Comparison of ENCODE assay signal across 2 cellular contexts in genomic region chr14:66038214-66038977, GRCh38.
A peak's percentile ranks its signal among the peaks of the same experiment; 100 is the strongest.
TF ChIP-seq lines count a peak whose summit lies in the region.

No MANE protein-coding gene starts in this region.

TF ChIP-seq in H1, 55 proteins besides CTCF, POLR2A, EP300 and RAD21 (continued from another document):
- TF ChIP-seq, protein P1, sequence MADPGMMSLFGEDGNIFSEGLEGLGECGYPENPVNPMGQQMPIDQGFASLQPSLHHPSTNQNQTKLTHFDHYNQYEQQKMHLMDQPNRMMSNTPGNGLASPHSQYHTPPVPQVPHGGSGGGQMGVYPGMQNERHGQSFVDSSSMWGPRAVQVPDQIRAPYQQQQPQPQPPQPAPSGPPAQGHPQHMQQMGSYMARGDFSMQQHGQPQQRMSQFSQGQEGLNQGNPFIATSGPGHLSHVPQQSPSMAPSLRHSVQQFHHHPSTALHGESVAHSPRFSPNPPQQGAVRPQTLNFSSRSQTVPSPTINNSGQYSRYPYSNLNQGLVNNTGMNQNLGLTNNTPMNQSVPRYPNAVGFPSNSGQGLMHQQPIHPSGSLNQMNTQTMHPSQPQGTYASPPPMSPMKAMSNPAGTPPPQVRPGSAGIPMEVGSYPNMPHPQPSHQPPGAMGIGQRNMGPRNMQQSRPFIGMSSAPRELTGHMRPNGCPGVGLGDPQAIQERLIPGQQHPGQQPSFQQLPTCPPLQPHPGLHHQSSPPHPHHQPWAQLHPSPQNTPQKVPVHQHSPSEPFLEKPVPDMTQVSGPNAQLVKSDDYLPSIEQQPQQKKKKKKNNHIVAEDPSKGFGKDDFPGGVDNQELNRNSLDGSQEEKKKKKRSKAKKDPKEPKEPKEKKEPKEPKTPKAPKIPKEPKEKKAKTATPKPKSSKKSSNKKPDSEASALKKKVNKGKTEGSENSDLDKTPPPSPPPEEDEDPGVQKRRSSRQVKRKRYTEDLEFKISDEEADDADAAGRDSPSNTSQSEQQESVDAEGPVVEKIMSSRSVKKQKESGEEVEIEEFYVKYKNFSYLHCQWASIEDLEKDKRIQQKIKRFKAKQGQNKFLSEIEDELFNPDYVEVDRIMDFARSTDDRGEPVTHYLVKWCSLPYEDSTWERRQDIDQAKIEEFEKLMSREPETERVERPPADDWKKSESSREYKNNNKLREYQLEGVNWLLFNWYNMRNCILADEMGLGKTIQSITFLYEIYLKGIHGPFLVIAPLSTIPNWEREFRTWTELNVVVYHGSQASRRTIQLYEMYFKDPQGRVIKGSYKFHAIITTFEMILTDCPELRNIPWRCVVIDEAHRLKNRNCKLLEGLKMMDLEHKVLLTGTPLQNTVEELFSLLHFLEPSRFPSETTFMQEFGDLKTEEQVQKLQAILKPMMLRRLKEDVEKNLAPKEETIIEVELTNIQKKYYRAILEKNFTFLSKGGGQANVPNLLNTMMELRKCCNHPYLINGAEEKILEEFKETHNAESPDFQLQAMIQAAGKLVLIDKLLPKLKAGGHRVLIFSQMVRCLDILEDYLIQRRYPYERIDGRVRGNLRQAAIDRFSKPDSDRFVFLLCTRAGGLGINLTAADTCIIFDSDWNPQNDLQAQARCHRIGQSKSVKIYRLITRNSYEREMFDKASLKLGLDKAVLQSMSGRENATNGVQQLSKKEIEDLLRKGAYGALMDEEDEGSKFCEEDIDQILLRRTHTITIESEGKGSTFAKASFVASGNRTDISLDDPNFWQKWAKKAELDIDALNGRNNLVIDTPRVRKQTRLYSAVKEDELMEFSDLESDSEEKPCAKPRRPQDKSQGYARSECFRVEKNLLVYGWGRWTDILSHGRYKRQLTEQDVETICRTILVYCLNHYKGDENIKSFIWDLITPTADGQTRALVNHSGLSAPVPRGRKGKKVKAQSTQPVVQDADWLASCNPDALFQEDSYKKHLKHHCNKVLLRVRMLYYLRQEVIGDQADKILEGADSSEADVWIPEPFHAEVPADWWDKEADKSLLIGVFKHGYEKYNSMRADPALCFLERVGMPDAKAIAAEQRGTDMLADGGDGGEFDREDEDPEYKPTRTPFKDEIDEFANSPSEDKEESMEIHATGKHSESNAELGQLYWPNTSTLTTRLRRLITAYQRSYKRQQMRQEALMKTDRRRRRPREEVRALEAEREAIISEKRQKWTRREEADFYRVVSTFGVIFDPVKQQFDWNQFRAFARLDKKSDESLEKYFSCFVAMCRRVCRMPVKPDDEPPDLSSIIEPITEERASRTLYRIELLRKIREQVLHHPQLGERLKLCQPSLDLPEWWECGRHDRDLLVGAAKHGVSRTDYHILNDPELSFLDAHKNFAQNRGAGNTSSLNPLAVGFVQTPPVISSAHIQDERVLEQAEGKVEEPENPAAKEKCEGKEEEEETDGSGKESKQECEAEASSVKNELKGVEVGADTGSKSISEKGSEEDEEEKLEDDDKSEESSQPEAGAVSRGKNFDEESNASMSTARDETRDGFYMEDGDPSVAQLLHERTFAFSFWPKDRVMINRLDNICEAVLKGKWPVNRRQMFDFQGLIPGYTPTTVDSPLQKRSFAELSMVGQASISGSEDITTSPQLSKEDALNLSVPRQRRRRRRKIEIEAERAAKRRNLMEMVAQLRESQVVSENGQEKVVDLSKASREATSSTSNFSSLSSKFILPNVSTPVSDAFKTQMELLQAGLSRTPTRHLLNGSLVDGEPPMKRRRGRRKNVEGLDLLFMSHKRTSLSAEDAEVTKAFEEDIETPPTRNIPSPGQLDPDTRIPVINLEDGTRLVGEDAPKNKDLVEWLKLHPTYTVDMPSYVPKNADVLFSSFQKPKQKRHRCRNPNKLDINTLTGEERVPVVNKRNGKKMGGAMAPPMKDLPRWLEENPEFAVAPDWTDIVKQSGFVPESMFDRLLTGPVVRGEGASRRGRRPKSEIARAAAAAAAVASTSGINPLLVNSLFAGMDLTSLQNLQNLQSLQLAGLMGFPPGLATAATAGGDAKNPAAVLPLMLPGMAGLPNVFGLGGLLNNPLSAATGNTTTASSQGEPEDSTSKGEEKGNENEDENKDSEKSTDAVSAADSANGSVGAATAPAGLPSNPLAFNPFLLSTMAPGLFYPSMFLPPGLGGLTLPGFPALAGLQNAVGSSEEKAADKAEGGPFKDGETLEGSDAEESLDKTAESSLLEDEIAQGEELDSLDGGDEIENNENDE (IDR thresholded peaks at IDR 0.05; ENCODE audit: insufficient replicate concordance, low read length): no peak
- TF ChIP-seq MAFK (IDR thresholded peaks at IDR 0.05; ENCODE audit: low read depth, low read length): no peak
- no peak for TF ChIP-seq ASH2L (IDR thresholded peaks at IDR 0.05; ENCODE audit: low read length)
- no peak for TF ChIP-seq EZH2 (IDR thresholded peaks at IDR 0.05; ENCODE audit: low read depth, low read length, severe bottlenecking)
- TF ChIP-seq JUND (IDR thresholded peaks at IDR 0.05; ENCODE audit: low read length): no peak
- peak; percentile 93 for TF ChIP-seq CEBPB (IDR thresholded peaks at IDR 0.05; ENCODE audit: low read depth, low read length)

TF ChIP-seq in HepG2, 621 proteins besides CTCF, POLR2A, EP300 and RAD21 (continued from another document):
- TF ChIP-seq, protein P2, sequence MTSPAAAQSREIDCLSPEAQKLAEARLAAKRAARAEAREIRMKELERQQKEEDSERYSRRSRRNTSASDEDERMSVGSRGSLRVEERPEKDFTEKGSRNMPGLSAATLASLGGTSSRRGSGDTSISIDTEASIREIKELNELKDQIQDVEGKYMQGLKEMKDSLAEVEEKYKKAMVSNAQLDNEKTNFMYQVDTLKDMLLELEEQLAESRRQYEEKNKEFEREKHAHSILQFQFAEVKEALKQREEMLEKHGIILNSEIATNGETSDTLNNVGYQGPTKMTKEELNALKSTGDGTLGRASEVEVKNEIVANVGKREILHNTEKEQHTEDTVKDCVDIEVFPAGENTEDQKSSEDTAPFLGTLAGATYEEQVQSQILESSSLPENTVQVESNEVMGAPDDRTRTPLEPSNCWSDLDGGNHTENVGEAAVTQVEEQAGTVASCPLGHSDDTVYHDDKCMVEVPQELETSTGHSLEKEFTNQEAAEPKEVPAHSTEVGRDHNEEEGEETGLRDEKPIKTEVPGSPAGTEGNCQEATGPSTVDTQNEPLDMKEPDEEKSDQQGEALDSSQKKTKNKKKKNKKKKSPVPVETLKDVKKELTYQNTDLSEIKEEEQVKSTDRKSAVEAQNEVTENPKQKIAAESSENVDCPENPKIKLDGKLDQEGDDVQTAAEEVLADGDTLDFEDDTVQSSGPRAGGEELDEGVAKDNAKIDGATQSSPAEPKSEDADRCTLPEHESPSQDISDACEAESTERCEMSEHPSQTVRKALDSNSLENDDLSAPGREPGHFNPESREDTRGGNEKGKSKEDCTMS (CRISPR knock-in tag; conservative IDR thresholded peaks at IDR 0.05): no peak
- TF ChIP-seq NFKBIZ (CRISPR knock-in tag; IDR thresholded peaks at IDR 0.05) (no peak), MXD3 (CRISPR knock-in tag; IDR thresholded peaks at IDR 0.05) (no peak), ZEB1 (IDR thresholded peaks at IDR 0.05; ENCODE audit: insufficient replicate concordance, low read depth) (no peak), PRDM15 (CRISPR knock-in tag; IDR thresholded peaks at IDR 0.05) (no peak), CEBPG (CRISPR knock-in tag; IDR thresholded peaks at IDR 0.05) (peak; percentile 67), SKI (IDR thresholded peaks at IDR 0.05; ENCODE audit: partially characterized antibody) (no peak), ZNF292 (CRISPR knock-in tag; IDR thresholded peaks at IDR 0.05; ENCODE audit: borderline replicate concordance, low read depth) (no peak), ISL2 (CRISPR knock-in tag; IDR thresholded peaks at IDR 0.05) (no peak), CEBPB (IDR thresholded peaks at IDR 0.05; ENCODE audit: borderline replicate concordance, low read depth, low read length) (peak; percentile 81), ZNF383 (CRISPR knock-in tag; IDR thresholded peaks at IDR 0.05; ENCODE audit: borderline replicate concordance) (no peak)
- TF ChIP-seq, protein P3, sequence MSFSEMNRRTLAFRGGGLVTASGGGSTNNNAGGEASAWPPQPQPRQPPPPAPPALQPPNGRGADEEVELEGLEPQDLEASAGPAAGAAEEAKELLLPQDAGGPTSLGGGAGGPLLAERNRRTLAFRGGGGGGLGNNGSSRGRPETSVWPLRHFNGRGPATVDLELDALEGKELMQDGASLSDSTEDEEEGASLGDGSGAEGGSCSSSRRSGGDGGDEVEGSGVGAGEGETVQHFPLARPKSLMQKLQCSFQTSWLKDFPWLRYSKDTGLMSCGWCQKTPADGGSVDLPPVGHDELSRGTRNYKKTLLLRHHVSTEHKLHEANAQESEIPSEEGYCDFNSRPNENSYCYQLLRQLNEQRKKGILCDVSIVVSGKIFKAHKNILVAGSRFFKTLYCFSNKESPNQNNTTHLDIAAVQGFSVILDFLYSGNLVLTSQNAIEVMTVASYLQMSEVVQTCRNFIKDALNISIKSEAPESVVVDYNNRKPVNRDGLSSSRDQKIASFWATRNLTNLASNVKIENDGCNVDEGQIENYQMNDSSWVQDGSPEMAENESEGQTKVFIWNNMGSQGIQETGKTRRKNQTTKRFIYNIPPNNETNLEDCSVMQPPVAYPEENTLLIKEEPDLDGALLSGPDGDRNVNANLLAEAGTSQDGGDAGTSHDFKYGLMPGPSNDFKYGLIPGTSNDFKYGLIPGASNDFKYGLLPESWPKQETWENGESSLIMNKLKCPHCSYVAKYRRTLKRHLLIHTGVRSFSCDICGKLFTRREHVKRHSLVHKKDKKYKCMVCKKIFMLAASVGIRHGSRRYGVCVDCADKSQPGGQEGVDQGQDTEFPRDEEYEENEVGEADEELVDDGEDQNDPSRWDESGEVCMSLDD (CRISPR knock-in tag; IDR thresholded peaks at IDR 0.05; ENCODE audit: borderline replicate concordance): no peak
- TF ChIP-seq, protein P4, sequence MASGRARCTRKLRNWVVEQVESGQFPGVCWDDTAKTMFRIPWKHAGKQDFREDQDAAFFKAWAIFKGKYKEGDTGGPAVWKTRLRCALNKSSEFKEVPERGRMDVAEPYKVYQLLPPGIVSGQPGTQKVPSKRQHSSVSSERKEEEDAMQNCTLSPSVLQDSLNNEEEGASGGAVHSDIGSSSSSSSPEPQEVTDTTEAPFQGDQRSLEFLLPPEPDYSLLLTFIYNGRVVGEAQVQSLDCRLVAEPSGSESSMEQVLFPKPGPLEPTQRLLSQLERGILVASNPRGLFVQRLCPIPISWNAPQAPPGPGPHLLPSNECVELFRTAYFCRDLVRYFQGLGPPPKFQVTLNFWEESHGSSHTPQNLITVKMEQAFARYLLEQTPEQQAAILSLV (CRISPR knock-in tag; IDR thresholded peaks at IDR 0.05; ENCODE audit: borderline replicate concordance): no peak
